Comparison of ENCODE assay signal across 9 cellular contexts in genomic region chr9:126791406-126792230, GRCh38. TPM values are rescaled to one million over a fixed set of nuclear protein-coding genes. Genes with fewer than 3 reads are reported as not detected.
DNase-seq lines count a peak whose midpoint lies in the region; FAIRE-seq and TF ChIP-seq lines count a peak whose summit lies in the region.
"Had no signal": no experiment of that assay in that cellular context is flagged by ENCODE, and none has a peak within 500 bp of the region (broad histone marks: within the 10 kb centered on the region; RNA-seq: fewer than 3 reads in every experiment).

No MANE protein-coding gene starts in this region.

- no peaks in the 10 kb centered on the region for H3K9me3 ChIP-seq in small intestine (ENCODE audit: control insufficient read depth, low read depth)

- H3K4me1 ChIP-seq in small intestine (ENCODE audit: control insufficient read depth in 2 of 2, insufficient read depth in 1 of 2, low read depth in 1 of 2, low read length in 1 of 2): no peaks in the 10 kb centered on the region

- DNase-seq in H4 (ENCODE audit: low spot score) (peak; percentile 93), RWPE1 (ENCODE audit: low spot score) (peak; percentile 94), fibroblast of the conjunctiva (ENCODE audit: low read depth) (peak; percentile 89), small intestine (peak; percentile 3), NCI-H1417 treated with DMSO at 0.1 percent for 48 hours (lab: John Stamatoyannopoulos, UW) (no peak), KG1 (lab: John Stamatoyannopoulos, UW) (no peak)
- no peak for DNase-seq in activated CD4-positive, alpha-beta T cell treated with anti-CD3 and anti-CD28 coated beads, Interleukin-2, amount 50 U/mL, for 1 hour
- DNase-seq: activated CD8-positive, alpha-beta memory T cell treated with anti-CD3 and anti-CD28 coated beads, Interleukin-2, amount 50 U/mL, for 48 hours; KBM-7 had no signal

- 46 to 55% (median 54%) methylated on average over 9 of the region's 9 CpGs for WGBS in small intestine, 3 donors

- H3K27me3 ChIP-seq in small intestine (ENCODE audit: control insufficient read depth in 2 of 2, insufficient read depth in 2 of 2, low read length in 2 of 2): peaks cover 0 to 3% of the 10 kb centered on the region in 2 donors

- CTCF ChIA-PET in RWPE1 (lab: Yijun Ruan, JAX): interaction anchor here (0.7 to 2.2 kb wide), 6 partner anchors 10 to 188 kb away, joined by 3 to 11 read pairs (median 4); no protein-coding TSS in a partner anchor

- POLR2A ChIA-PET in RWPE1 (lab: Yijun Ruan, JAX; ENCODE audit: low non-redundant PET): interaction anchor here (0.8 to 1.0 kb wide), 2 partner anchors 34 to 97 kb away, joined by 3 to 8 read pairs; no protein-coding TSS in a partner anchor

- H3K27ac ChIP-seq in RWPE1 (peak overlapping the region; percentile 96), small intestine (ENCODE audit: low read depth in 1 of 2, low read length in 1 of 2) (no peak overlapping the region)

- TF ChIP-seq CTCF in RWPE1 (conservative IDR thresholded peaks at IDR 0.05; ENCODE audit: low read depth): no peak

- no peak for FAIRE-seq in small intestine (lab: Jason Lieb, UNC)

- H3K4me3 ChIP-seq in small intestine (ENCODE audit: low read depth in 1 of 2, low read length in 2 of 2): no peak overlapping the region

- no peaks in the 10 kb centered on the region for H3K36me3 ChIP-seq in small intestine (ENCODE audit: control insufficient read depth in 2 of 2, insufficient read depth in 2 of 2, low read length in 2 of 2)

RNA-seq across cellular contexts. Expression of gene ZBTB43, which starts 13.2 kb away (rescaled TPM):
- 4.7 and 5.1 TPM in 2 replicates for total RNA-seq in H4 (2014; rRNA removed; shearing (Covaris generic))
- polyA plus RNA-seq in small intestine: 1 to 10 TPM; 2.2 to 5.1 (median 3.4) TPM

Comparison
In these comparisons a context has a peak if more than half of its experiments do, and no peak if none do; other contexts are left out.
1. DNase-seq: peak in H4 (single experiment), RWPE1 (single experiment), fibroblast of the conjunctiva (single experiment) and small intestine (single experiment); none in NCI-H1417 treated with DMSO at 0.1 percent for 48 hours (single experiment), activated CD4-positive, alpha-beta T cell treated with anti-CD3 and anti-CD28 coated beads, Interleukin-2, amount 50 U/mL, for 1 hour (single experiment) and KG1 (single experiment).